Comparison of ENCODE assay signal across 8 cellular contexts in the genomic region with DNA sequence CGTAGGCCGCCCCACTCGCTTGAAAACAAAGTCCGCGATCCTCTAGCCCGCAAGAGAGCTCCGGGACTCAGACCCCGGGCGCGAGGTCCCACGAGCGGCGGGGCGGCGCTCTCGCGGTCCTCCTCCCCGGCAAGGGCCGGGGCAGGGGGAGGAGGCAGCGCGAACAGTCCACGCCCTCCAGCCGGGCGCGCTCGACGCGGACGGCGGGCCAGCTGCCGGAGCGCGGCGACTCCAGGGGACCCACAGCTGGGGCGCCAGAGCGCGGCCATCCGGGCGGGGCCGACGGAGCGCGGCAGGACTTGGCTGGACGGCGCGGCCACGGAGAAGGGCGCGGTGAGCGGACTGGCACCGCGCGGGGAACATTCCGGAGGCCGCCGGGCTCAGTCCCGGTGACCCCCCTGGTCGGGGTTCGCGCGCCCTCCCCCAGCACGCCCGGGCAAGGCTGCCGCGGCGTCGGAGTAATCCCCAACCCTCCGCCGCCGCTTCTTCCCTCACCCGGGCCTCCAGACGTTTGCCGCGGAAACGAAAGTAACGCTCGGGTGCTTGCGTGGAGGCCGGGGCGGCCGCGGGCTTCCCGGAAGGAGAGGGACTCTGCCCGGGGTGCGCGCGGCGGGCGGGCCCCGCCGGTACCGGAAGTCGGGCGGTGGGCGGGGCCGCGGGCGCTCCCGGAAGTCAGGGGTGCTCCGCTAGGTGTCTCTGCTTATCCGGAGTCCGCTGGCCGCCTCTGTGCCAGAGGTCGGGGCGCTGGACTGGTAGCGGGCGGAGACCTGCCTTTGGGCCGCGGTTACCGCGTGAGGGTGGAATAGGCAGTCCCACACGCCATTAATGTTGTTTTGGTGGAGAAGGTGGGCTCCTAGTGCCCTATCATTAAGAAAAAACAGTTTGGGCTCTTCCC. TPM values are rescaled to one million over a fixed set of nuclear protein-coding genes. Genes with fewer than 3 reads are reported as not detected.
A peak's percentile ranks its signal among the peaks of the same experiment; 100 is the strongest.
DNase-seq lines count a peak whose midpoint lies in the region; ATAC-seq and TF ChIP-seq lines count a peak whose summit lies in the region.

A gene (plus strand): TSS at position 166 of the 895 bp plus-strand sequence. CDS start 8,330 bp downstream, outside the sequence.

- peaks cover 32% of the 10 kb centered on the region for H3K36me3 Mint-ChIP-seq in activated T-helper 17 cell treated with anti-CD3 and anti-CD28 coated beads, Interleukin-2, amount 50 U/mL, for 72 hours (ENCODE audit: low read depth)
- peaks cover 6% of the 10 kb centered on the region for H3K36me3 Mint-ChIP-seq in natural killer cell treated with Interleukin-12 subunit alpha and Interleukin-12 subunit beta and Interleukin-15 and Interleukin-18, amount 100 ng/mL, for 72 hours
- peaks cover 16% of the 10 kb centered on the region for H3K36me3 Mint-ChIP-seq in stimulated activated naive CD8-positive, alpha-beta T cell treated with anti-CD3 and anti-CD28 coated beads, Interleukin-15, Interleukin-2, amounts not matched to agents 100 ng/mL and 50 ng/mL, for 24 hours (ENCODE audit: low read depth)

- no peaks in the 10 kb centered on the region for H3K9me3 Mint-ChIP-seq in activated T-helper 17 cell treated with anti-CD3 and anti-CD28 coated beads, Interleukin-2, amount 50 U/mL, for 72 hours
- no peaks in the 10 kb centered on the region for H3K9me3 Mint-ChIP-seq in natural killer cell treated with Interleukin-12 subunit alpha and Interleukin-12 subunit beta and Interleukin-15 and Interleukin-18, amount 100 ng/mL, for 72 hours
- no peaks in the 10 kb centered on the region for H3K9me3 Mint-ChIP-seq in stimulated activated naive CD8-positive, alpha-beta T cell treated with anti-CD3 and anti-CD28 coated beads, Interleukin-15, Interleukin-2, amounts not matched to agents 100 ng/mL and 50 ng/mL, for 24 hours

- no peaks in the 10 kb centered on the region for H3K27me3 Mint-ChIP-seq in activated T-helper 17 cell treated with anti-CD3 and anti-CD28 coated beads, Interleukin-2, amount 50 U/mL, for 72 hours
- H3K27me3 Mint-ChIP-seq in natural killer cell treated with Interleukin-12 subunit alpha and Interleukin-12 subunit beta and Interleukin-15 and Interleukin-18, amount 100 ng/mL, for 72 hours: no peaks in the 10 kb centered on the region
- H3K27me3 Mint-ChIP-seq in stimulated activated naive CD8-positive, alpha-beta T cell treated with anti-CD3 and anti-CD28 coated beads, Interleukin-15, Interleukin-2, amounts not matched to agents 100 ng/mL and 50 ng/mL, for 24 hours: no peaks in the 10 kb centered on the region

- in situ Hi-C loops in KBM-7 (cut with MboI; ENCODE audit: low pct_unique_long_range_greater_than_20kb, low sequenced_read_pairs): no loop called here

- peak; percentile 10 for TF ChIP-seq CTCF in fibroblast of mammary gland (conservative IDR thresholded peaks at IDR 0.05; ENCODE audit: control insufficient read depth, insufficient read depth, low read depth, low read length)

- peak within 1 kb of the TSS; percentile 66 for H3K4me3 ChIP-seq in fibroblast of mammary gland (ENCODE audit: control insufficient read depth, low read depth, low read length)

- DNase-seq in Daoy (ENCODE audit: low read depth) (peak; percentile 95), KBM-7 (peak; percentile 90), RPMI7951 (ENCODE audit: low read depth) (peak; percentile 89), fibroblast of mammary gland (ENCODE audit: low read depth) (peak; percentile 78)
- DNase-seq in natural killer cell treated with Interleukin-12 subunit alpha and Interleukin-12 subunit beta and Interleukin-15 and Interleukin-18, amount 100 ng/mL, for 72 hours (ENCODE audit: low spot score): peak; percentile 98

- peak within 1 kb of the TSS; percentile 100 for H3K4me3 Mint-ChIP-seq in activated T-helper 17 cell treated with anti-CD3 and anti-CD28 coated beads, Interleukin-2, amount 50 U/mL, for 72 hours
- H3K4me3 Mint-ChIP-seq in natural killer cell treated with Interleukin-12 subunit alpha and Interleukin-12 subunit beta and Interleukin-15 and Interleukin-18, amount 100 ng/mL, for 72 hours: peak within 1 kb of the TSS; percentile 98
- peak within 1 kb of the TSS; percentile 95 for H3K4me3 Mint-ChIP-seq in stimulated activated naive CD8-positive, alpha-beta T cell treated with anti-CD3 and anti-CD28 coated beads, Interleukin-15, Interleukin-2, amounts not matched to agents 100 ng/mL and 50 ng/mL, for 24 hours

- ATAC-seq in GM21723 (IDR thresholded peaks at IDR 0.05; ENCODE audit: unreplicated experiment): peak; percentile 90
- ATAC-seq in activated T-helper 17 cell treated with anti-CD3 and anti-CD28 coated beads, Interleukin-2, amount 50 U/mL, for 72 hours (replicated peaks): peak; percentile 87
- ATAC-seq in natural killer cell treated with Interleukin-12 subunit alpha and Interleukin-12 subunit beta and Interleukin-15 and Interleukin-18, amount 100 ng/mL, for 72 hours: peak; percentile 89 to 91

- H3K27ac Mint-ChIP-seq in activated T-helper 17 cell treated with anti-CD3 and anti-CD28 coated beads, Interleukin-2, amount 50 U/mL, for 72 hours: peak within 1 kb of the TSS; percentile 95
- H3K27ac Mint-ChIP-seq in natural killer cell treated with Interleukin-12 subunit alpha and Interleukin-12 subunit beta and Interleukin-15 and Interleukin-18, amount 100 ng/mL, for 72 hours: peak within 1 kb of the TSS; percentile 98 to 99
- peak within 1 kb of the TSS; percentile 97 for H3K27ac Mint-ChIP-seq in stimulated activated naive CD8-positive, alpha-beta T cell treated with anti-CD3 and anti-CD28 coated beads, Interleukin-15, Interleukin-2, amounts not matched to agents 100 ng/mL and 50 ng/mL, for 24 hours

- H3K4me1 Mint-ChIP-seq in activated T-helper 17 cell treated with anti-CD3 and anti-CD28 coated beads, Interleukin-2, amount 50 U/mL, for 72 hours: peaks cover 26% of the 10 kb centered on the region
- peaks cover 47 to 63% of the 10 kb centered on the region in 2 donors for H3K4me1 Mint-ChIP-seq in natural killer cell treated with Interleukin-12 subunit alpha and Interleukin-12 subunit beta and Interleukin-15 and Interleukin-18, amount 100 ng/mL, for 72 hours (ENCODE audit: low read depth in 2 of 2)
- peaks cover 61% of the 10 kb centered on the region for H3K4me1 Mint-ChIP-seq in stimulated activated naive CD8-positive, alpha-beta T cell treated with anti-CD3 and anti-CD28 coated beads, Interleukin-15, Interleukin-2, amounts not matched to agents 100 ng/mL and 50 ng/mL, for 24 hours (ENCODE audit: low read depth)

RNA-seq across cellular contexts. Expression of the gene that starts here (rescaled TPM):
- total RNA-seq in Daoy (2014; rRNA removed; shearing (Covaris generic)): 14.7 and 16.3 TPM in 2 replicates
- total RNA-seq in RPMI7951 (2014; rRNA removed; shearing (Covaris generic)): 13.2 and 14.5 TPM in 2 replicates
- total RNA-seq in activated T-helper 17 cell treated with anti-CD3 and anti-CD28 coated beads, Interleukin-2, amount 50 U/mL, for 72 hours: 10 to 100 TPM; 17.5 to 18.2 TPM
- 10 to 100 TPM; 28.2 to 41.4 TPM for total RNA-seq in natural killer cell treated with Interleukin-12 subunit alpha and Interleukin-12 subunit beta and Interleukin-15 and Interleukin-18, amount 100 ng/mL, for 72 hours

Comparison
In these comparisons a context has a peak if more than half of its experiments do, and no peak if none do; other contexts are left out.
1. Peak in every context shown above with its lines: DNase-seq, ATAC-seq and H3K4me3 ChIP-seq.